ENCODE assay signal across 8 cellular contexts in the genomic region with DNA sequence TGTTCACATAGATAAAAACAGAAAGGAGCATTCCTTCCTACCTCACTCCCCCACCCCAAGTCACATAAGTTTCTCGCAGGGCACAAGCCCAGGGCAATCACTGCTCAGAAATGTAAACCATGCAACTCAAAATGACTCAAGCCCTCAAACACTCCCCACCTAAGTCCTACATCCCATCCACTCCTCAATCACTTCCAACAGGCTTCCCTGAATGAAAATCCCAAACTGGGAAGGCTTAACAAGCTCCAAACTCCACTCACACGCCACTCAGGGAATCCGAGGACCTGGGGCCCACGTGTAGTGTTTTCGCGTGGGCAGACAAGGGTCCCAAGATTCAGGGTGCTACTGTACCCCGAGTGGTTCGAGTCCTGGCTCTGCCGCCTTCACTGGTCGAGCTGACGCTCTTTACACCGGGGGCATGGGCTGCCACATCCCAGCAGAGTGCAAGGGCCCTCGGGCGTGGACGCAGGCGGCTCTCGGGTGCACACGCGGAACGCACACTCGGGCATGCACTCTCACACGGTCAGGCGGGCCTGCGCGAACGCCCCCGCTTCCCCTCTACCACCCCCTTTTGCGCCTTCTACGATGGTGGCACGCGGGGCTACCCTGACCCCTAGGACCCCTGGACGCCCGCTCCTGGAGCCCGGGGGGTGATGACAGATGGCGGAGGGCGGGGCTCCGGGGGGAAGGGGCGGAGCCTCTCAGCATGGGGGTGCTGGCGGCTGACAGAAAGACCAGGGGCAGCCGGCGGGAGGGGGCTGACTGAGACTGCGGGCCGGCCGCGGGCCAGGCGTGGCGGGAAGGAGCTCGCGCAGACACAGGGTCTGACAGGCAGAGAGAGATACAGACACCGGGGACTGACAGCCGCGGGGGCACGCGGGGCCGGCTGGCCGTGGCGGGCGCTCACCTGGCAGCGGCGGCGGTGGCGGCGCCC. TPM values are rescaled to one million over a fixed set of nuclear protein-coding genes. Genes with fewer than 3 reads are reported as not detected.
DNase-seq lines count a peak whose midpoint lies in the region; ATAC-seq and TF ChIP-seq lines count a peak whose summit lies in the region.

No MANE protein-coding gene starts in this region.

- H3K27ac ChIP-seq in RWPE2 (ENCODE audit: poor library complexity, severe bottlenecking) = peak overlapping the region; percentile 94
- peak overlapping the region; percentile 86 to 88 for H3K27ac ChIP-seq in thoracic aorta

- peak; percentile 50 for ATAC-seq in GM21360 (IDR thresholded peaks at IDR 0.05; ENCODE audit: unreplicated experiment)
- peak; percentile 74 for ATAC-seq in RWPE2 (ENCODE audit: low read depth)
- peak; percentile 85 for ATAC-seq in omental fat pad (ENCODE audit: low FRiP score)
- ATAC-seq in thoracic aorta (ENCODE audit: insufficient number of reproducible peaks, low FRiP score, low read depth) = peak; percentile 70

- DNase-seq in COLO829 (ENCODE audit: low spot score) = peak; percentile 62
- peak; percentile 93 for DNase-seq in HS-27A (ENCODE audit: low read depth)
- DNase-seq in RWPE2 (ENCODE audit: low spot score) = peak; percentile 94
- peak; percentile 83 for DNase-seq in activated naive CD4-positive, alpha-beta T cell treated with Interleukin-2 at 50 U/mL for 16 hours
- peak; percentile 88 for DNase-seq in germinal center (ENCODE audit: low spot score)
- DNase-seq in omental fat pad (ENCODE audit: low spot score) = peak; percentile 76
- DNase-seq in thoracic aorta (ENCODE audit: low spot score) = peak; percentile 40

- no peaks in the 10 kb centered on the region for H3K9me3 ChIP-seq in RWPE2 (ENCODE audit: severe bottlenecking)
- no peaks in the 10 kb centered on the region for H3K9me3 ChIP-seq in thoracic aorta

- no peaks in the 10 kb centered on the region for H3K27me3 ChIP-seq in RWPE2 (ENCODE audit: insufficient read depth, poor library complexity, severe bottlenecking)
- H3K27me3 ChIP-seq in thoracic aorta (replicated peaks; ENCODE audit: insufficient read depth) = no peaks in the 10 kb centered on the region

- H3K4me1 ChIP-seq in RWPE2 (ENCODE audit: insufficient read depth, poor library complexity, severe bottlenecking) (peaks cover 28% of the 10 kb centered on the region), thoracic aorta (ENCODE audit: control insufficient read depth in 1 of 2, low read depth in 2 of 2) (peaks cover 7 to 37% of the 10 kb centered on the region in 2 donors)

- H3K4me3 ChIP-seq in RWPE2 (ENCODE audit: severe bottlenecking) (peak overlapping the region; percentile 79), thoracic aorta (peak overlapping the region; percentile 87)

- TF ChIP-seq CTCF in RWPE2 (IDR thresholded peaks at IDR 0.05; ENCODE audit: poor library complexity, severe bottlenecking) (no peak), omental fat pad (IDR thresholded peaks at IDR 0.05) (no peak), thoracic aorta (IDR thresholded peaks at IDR 0.05) (no peak)

- peaks cover 5% of the 10 kb centered on the region; the same call in 1 of the 2 replicates for H3K36me3 ChIP-seq in RWPE2 (ENCODE audit: low read depth)
- H3K36me3 ChIP-seq in thoracic aorta = no peaks in the 10 kb centered on the region

RNA-seq across cellular contexts. Expression of gene ZHX3, which starts 0.7 kb away (rescaled TPM):
- 10 to 100 TPM; 22.6 to 54.5 (median 45.0) TPM for total RNA-seq in omental fat pad
- 10 to 100 TPM; 60.8 to 74.9 TPM for total RNA-seq in thoracic aorta

RNA-seq across cellular contexts. Expression of gene LPIN3, which starts 23.8 kb away (rescaled TPM):
- 10 to 100 TPM; 17.2 to 51.2 (median 34.2) TPM for total RNA-seq in omental fat pad
- total RNA-seq in thoracic aorta = 10 to 100 TPM; 28.7 to 29.6 TPM

RNA-seq across cellular contexts. Expression of gene EMILIN3, which starts 49.7 kb away (rescaled TPM):
- total RNA-seq in omental fat pad = under 1 TPM in 3 of 4 donors, not detected in 1; 0.12 to 0.37 (median 0.13) TPM
- under 1 TPM; 0.14 to 0.27 TPM for total RNA-seq in thoracic aorta

Comparison
In these comparisons a context has a peak if more than half of its experiments do, and no peak if none do; other contexts are left out.
1. Peak in every context shown above with its lines: DNase-seq, ATAC-seq, H3K4me3 ChIP-seq and H3K27ac ChIP-seq.
2. DNase-seq: peak in every context shown above with its lines; median percentile 94 in RWPE2; 93 in HS-27A; 88 in germinal center; 83 in activated naive CD4-positive, alpha-beta T cell treated with Interleukin-2 at 50 U/mL for 16 hours; 76 in omental fat pad; 62 in COLO829; 40 in thoracic aorta.